2 cellular contexts compared by ENCODE assay signal in the genomic region with DNA sequence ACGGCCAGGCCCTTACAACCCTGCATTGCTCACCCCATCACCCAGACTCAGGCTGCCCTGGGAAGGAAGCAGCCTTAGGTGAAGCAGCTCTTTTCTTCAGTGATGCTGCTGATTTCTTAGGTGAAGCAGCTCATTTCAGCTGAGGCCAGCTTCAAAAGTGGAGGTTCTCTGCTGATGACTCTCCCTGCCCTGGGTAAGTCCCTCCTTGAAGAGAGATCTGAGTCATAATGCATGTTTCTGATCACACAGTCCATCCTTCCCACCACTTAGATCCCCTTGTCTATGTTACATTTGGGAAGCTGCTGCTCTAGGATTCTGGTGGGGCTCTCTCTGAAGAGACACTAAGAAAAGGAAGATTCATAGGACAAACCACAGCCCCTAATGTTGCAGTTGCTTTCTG.
TF ChIP-seq lines count a peak whose summit lies in the region.

No MANE protein-coding gene starts in this region.

TF ChIP-seq in liver, 16 proteins besides CTCF, POLR2A, EP300 and RAD21:
- no peak for TF ChIP-seq NR2F2 (IDR thresholded peaks at IDR 0.05)
- TF ChIP-seq TAF1 (conservative IDR thresholded peaks at IDR 0.05): no peak
- no peak for TF ChIP-seq EGR1 (IDR thresholded peaks at IDR 0.05; ENCODE audit: low read depth in 2 of 2)
- TF ChIP-seq, protein P1, sequence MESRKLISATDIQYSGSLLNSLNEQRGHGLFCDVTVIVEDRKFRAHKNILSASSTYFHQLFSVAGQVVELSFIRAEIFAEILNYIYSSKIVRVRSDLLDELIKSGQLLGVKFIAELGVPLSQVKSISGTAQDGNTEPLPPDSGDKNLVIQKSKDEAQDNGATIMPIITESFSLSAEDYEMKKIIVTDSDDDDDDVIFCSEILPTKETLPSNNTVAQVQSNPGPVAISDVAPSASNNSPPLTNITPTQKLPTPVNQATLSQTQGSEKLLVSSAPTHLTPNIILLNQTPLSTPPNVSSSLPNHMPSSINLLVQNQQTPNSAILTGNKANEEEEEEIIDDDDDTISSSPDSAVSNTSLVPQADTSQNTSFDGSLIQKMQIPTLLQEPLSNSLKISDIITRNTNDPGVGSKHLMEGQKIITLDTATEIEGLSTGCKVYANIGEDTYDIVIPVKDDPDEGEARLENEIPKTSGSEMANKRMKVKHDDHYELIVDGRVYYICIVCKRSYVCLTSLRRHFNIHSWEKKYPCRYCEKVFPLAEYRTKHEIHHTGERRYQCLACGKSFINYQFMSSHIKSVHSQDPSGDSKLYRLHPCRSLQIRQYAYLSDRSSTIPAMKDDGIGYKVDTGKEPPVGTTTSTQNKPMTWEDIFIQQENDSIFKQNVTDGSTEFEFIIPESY (IDR thresholded peaks at IDR 0.05): no peak
- TF ChIP-seq RXRA (IDR thresholded peaks at IDR 0.05): no peak
- TF ChIP-seq FOXA1 (IDR thresholded peaks at IDR 0.05): no peak
- TF ChIP-seq GABPA (IDR thresholded peaks at IDR 0.05 in 1 of 2, conservative IDR thresholded peaks at IDR 0.05 in 1 of 2): no peak
- TF ChIP-seq, protein P2, sequence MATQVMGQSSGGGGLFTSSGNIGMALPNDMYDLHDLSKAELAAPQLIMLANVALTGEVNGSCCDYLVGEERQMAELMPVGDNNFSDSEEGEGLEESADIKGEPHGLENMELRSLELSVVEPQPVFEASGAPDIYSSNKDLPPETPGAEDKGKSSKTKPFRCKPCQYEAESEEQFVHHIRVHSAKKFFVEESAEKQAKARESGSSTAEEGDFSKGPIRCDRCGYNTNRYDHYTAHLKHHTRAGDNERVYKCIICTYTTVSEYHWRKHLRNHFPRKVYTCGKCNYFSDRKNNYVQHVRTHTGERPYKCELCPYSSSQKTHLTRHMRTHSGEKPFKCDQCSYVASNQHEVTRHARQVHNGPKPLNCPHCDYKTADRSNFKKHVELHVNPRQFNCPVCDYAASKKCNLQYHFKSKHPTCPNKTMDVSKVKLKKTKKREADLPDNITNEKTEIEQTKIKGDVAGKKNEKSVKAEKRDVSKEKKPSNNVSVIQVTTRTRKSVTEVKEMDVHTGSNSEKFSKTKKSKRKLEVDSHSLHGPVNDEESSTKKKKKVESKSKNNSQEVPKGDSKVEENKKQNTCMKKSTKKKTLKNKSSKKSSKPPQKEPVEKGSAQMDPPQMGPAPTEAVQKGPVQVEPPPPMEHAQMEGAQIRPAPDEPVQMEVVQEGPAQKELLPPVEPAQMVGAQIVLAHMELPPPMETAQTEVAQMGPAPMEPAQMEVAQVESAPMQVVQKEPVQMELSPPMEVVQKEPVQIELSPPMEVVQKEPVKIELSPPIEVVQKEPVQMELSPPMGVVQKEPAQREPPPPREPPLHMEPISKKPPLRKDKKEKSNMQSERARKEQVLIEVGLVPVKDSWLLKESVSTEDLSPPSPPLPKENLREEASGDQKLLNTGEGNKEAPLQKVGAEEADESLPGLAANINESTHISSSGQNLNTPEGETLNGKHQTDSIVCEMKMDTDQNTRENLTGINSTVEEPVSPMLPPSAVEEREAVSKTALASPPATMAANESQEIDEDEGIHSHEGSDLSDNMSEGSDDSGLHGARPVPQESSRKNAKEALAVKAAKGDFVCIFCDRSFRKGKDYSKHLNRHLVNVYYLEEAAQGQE (IDR thresholded peaks at IDR 0.05): no peak
- TF ChIP-seq SP1 (IDR thresholded peaks at IDR 0.05): no peak
- TF ChIP-seq, protein P3, sequence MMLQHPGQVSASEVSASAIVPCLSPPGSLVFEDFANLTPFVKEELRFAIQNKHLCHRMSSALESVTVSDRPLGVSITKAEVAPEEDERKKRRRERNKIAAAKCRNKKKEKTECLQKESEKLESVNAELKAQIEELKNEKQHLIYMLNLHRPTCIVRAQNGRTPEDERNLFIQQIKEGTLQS (IDR thresholded peaks at IDR 0.05): no peak
- TF ChIP-seq, protein P4, sequence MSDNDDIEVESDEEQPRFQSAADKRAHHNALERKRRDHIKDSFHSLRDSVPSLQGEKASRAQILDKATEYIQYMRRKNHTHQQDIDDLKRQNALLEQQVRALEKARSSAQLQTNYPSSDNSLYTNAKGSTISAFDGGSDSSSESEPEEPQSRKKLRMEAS (IDR thresholded peaks at IDR 0.05): no peak

TF ChIP-seq in HepG2, 621 proteins besides CTCF, POLR2A, EP300 and RAD21:
- TF ChIP-seq SIX1 (CRISPR knock-in tag; IDR thresholded peaks at IDR 0.05; ENCODE audit: borderline replicate concordance) (no peak), RBM39 (IDR thresholded peaks at IDR 0.05; ENCODE audit: low read depth, low read length, poor library complexity, severe bottlenecking) (no peak), KLF15 (CRISPR knock-in tag; IDR thresholded peaks at IDR 0.05; ENCODE audit: borderline replicate concordance) (no peak), ZNF652 (CRISPR knock-in tag; IDR thresholded peaks at IDR 0.05; ENCODE audit: borderline replicate concordance, low read depth) (no peak), MED8 (CRISPR knock-in tag; IDR thresholded peaks at IDR 0.05; ENCODE audit: insufficient replicate concordance) (no peak), AHR (CRISPR knock-in tag; IDR thresholded peaks at IDR 0.05) (no peak), SATB2 (CRISPR knock-in tag; IDR thresholded peaks at IDR 0.05) (no peak), KLF6 (CRISPR knock-in tag; IDR thresholded peaks at IDR 0.05) (no peak), RAD51 (IDR thresholded peaks at IDR 0.05; ENCODE audit: borderline replicate concordance) (no peak), HNRNPL (IDR thresholded peaks at IDR 0.05; ENCODE audit: low read depth, low read length) (no peak), CBFB (CRISPR knock-in tag; IDR thresholded peaks at IDR 0.05) (no peak), RFXANK (CRISPR knock-in tag; IDR thresholded peaks at IDR 0.05) (no peak), ZNF546 (CRISPR knock-in tag; conservative IDR thresholded peaks at IDR 0.05) (no peak)
- TF ChIP-seq, protein P5, sequence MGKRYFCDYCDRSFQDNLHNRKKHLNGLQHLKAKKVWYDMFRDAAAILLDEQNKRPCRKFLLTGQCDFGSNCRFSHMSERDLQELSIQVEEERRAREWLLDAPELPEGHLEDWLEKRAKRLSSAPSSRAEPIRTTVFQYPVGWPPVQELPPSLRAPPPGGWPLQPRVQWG (CRISPR knock-in tag; IDR thresholded peaks at IDR 0.05; ENCODE audit: borderline replicate concordance, low read depth): no peak
- TF ChIP-seq, protein P6, sequence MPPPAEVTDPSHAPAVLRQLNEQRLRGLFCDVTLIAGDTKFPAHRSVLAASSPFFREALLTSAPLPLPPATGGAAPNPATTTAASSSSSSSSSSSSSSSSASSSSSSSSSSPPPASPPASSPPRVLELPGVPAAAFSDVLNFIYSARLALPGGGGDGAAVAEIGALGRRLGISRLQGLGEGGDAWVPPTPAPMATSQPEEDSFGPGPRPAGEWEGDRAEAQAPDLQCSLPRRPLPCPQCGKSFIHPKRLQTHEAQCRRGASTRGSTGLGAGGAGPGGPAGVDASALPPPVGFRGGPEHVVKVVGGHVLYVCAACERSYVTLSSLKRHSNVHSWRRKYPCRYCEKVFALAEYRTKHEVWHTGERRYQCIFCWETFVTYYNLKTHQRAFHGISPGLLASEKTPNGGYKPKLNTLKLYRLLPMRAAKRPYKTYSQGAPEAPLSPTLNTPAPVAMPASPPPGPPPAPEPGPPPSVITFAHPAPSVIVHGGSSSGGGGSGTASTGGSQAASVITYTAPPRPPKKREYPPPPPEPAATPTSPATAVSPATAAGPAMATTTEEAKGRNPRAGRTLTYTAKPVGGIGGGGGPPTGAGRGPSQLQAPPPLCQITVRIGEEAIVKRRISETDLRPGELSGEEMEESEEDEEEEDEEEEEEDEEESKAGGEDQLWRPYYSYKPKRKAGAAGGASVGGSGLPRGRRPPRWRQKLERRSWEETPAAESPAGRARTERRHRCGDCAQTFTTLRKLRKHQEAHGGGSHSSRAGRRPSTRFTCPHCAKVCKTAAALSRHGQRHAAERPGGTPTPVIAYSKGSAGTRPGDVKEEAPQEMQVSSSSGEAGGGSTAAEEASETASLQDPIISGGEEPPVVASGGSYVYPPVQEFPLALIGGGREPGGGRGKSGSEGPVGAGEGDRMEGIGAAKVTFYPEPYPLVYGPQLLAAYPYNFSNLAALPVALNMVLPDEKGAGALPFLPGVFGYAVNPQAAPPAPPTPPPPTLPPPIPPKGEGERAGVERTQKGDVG (CRISPR knock-in tag; IDR thresholded peaks at IDR 0.05; ENCODE audit: borderline replicate concordance): no peak
- TF ChIP-seq, protein P7, sequence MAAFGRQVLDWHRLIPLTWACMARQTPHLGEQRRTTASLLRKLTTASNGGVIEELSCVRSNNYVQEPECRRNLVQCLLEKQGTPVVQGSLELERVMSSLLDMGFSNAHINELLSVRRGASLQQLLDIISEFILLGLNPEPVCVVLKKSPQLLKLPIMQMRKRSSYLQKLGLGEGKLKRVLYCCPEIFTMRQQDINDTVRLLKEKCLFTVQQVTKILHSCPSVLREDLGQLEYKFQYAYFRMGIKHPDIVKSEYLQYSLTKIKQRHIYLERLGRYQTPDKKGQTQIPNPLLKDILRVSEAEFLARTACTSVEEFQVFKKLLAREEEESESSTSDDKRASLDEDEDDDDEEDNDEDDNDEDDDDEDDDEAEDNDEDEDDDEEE (CRISPR knock-in tag; IDR thresholded peaks at IDR 0.05): no peak
